ENCODE assay signal across 1 cellular context in the genomic region with DNA sequence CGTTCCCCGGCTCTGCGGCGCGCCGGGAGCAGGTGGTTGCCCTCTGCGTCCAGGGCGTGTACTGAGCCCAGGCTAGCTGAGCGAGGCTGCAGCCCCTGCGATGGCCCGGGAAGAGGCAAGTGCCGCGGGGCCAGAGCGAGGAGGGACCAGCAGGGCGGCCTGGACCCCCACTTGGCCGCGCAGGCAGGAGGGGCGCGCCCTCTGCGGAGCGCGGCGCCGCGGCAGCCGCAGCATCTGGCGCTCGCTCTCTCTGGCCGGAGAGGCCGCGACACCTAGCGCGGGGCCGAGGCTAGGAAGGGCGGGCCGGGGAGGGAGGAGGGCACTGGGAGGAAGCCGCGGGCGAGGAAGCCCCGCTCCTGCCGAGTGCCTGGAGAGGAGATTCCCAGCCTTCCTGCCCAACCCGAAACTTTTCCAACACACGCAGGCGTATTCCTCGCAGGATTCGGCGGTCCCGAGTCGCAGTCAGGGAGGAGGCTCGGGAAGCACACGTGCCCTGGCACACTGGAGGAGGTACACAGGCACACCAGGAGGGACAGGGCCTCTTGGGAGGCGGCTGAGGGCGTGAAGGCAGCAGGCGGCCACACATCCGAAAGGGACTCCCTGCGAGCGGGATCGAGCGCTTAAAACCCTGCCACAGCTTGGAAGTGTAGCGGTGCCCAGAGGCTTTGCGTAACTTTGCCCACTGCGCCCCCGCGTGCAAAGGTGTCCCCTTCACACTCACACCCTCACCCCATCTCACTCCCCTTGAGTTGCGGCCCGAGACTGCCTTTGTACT.
TF ChIP-seq lines count a peak whose summit lies in the region.

No MANE protein-coding gene starts in this region.

TF ChIP-seq in HEK293, 187 proteins besides CTCF, POLR2A, EP300 and RAD21 (continued from another document and continues in another):
- no peak for TF ChIP-seq ZBTB11 (tag by site-specific recombination; conservative IDR thresholded peaks at IDR 0.05; ENCODE audit: low read depth)
- TF ChIP-seq ZNF18 (tag by site-specific recombination; IDR thresholded peaks at IDR 0.05) = no peak
- no peak for TF ChIP-seq ZNF112 (tag by site-specific recombination; IDR thresholded peaks at IDR 0.05)
- TF ChIP-seq ZNF335 (tag by site-specific recombination; conservative IDR thresholded peaks at IDR 0.05) = peak; percentile 65
- no peak for TF ChIP-seq ZNF184 (tag by site-specific recombination; IDR thresholded peaks at IDR 0.05)
- TF ChIP-seq, protein P1, sequence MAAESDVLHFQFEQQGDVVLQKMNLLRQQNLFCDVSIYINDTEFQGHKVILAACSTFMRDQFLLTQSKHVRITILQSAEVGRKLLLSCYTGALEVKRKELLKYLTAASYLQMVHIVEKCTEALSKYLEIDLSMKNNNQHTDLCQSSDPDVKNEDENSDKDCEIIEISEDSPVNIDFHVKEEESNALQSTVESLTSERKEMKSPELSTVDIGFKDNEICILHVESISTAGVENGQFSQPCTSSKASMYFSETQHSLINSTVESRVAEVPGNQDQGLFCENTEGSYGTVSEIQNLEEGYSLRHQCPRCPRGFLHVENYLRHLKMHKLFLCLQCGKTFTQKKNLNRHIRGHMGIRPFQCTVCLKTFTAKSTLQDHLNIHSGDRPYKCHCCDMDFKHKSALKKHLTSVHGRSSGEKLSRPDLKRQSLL (tag by site-specific recombination; IDR thresholded peaks at IDR 0.05) = no peak
- TF ChIP-seq ZNF639 (tag by site-specific recombination; IDR thresholded peaks at IDR 0.05) = no peak
- no peak for TF ChIP-seq ZFP69B (tag by site-specific recombination; IDR thresholded peaks at IDR 0.05)
- TF ChIP-seq MZF1 (tag by site-specific recombination; IDR thresholded peaks at IDR 0.05; ENCODE audit: borderline replicate concordance) = no peak
- TF ChIP-seq SETDB1 (IDR thresholded peaks at IDR 0.05; ENCODE audit: insufficient read length, low read length) = no peak
- no peak for TF ChIP-seq ZNF211 (tag by site-specific recombination; IDR thresholded peaks at IDR 0.05; ENCODE audit: low read depth)
- TF ChIP-seq ZNF248 (tag by site-specific recombination; IDR thresholded peaks at IDR 0.05) = no peak
- TF ChIP-seq ZNF121 (tag by site-specific recombination; IDR thresholded peaks at IDR 0.05) = no peak
- no peak for TF ChIP-seq ZNF175 (tag by site-specific recombination; IDR thresholded peaks at IDR 0.05)
- TF ChIP-seq ZNF785 (tag by site-specific recombination; IDR thresholded peaks at IDR 0.05) = no peak
- no peak for TF ChIP-seq SALL2 (tag by site-specific recombination; IDR thresholded peaks at IDR 0.05; ENCODE audit: borderline replicate concordance)
- no peak for TF ChIP-seq ZNF510 (tag by site-specific recombination; IDR thresholded peaks at IDR 0.05; ENCODE audit: insufficient replicate concordance)
- TF ChIP-seq ZNF623 (tag by site-specific recombination; IDR thresholded peaks at IDR 0.05) = no peak
- TF ChIP-seq ZNF324 (tag by site-specific recombination; IDR thresholded peaks at IDR 0.05) = no peak
- TF ChIP-seq WT1 (tag by site-specific recombination; IDR thresholded peaks at IDR 0.05) = peak; percentile 66
- TF ChIP-seq, protein P2, sequence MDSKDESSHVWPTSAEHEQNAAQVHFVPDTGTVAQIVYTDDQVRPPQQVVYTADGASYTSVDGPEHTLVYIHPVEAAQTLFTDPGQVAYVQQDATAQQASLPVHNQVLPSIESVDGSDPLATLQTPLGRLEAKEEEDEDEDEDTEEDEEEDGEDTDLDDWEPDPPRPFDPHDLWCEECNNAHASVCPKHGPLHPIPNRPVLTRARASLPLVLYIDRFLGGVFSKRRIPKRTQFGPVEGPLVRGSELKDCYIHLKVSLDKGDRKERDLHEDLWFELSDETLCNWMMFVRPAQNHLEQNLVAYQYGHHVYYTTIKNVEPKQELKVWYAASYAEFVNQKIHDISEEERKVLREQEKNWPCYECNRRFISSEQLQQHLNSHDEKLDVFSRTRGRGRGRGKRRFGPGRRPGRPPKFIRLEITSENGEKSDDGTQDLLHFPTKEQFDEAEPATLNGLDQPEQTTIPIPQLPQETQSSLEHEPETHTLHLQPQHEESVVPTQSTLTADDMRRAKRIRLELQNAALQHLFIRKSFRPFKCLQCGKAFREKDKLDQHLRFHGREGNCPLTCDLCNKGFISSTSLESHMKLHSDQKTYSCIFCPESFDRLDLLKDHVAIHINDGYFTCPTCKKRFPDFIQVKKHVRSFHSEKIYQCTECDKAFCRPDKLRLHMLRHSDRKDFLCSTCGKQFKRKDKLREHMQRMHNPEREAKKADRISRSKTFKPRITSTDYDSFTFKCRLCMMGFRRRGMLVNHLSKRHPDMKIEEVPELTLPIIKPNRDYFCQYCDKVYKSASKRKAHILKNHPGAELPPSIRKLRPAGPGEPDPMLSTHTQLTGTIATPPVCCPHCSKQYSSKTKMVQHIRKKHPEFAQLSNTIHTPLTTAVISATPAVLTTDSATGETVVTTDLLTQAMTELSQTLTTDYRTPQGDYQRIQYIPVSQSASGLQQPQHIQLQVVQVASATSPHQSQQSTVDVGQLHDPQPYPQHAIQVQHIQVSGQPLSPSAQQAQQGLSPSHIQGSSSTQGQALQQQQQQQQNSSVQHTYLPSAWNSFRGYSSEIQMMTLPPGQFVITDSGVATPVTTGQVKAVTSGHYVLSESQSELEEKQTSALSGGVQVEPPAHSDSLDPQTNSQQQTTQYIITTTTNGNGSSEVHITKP (tag by site-specific recombination; IDR thresholded peaks at IDR 0.05) = no peak
- TF ChIP-seq ZNF830 (tag by site-specific recombination; IDR thresholded peaks at IDR 0.05; ENCODE audit: low read depth) = no peak
- TF ChIP-seq ZNF404 (tag by site-specific recombination; IDR thresholded peaks at IDR 0.05) = no peak
- TF ChIP-seq MYNN (tag by site-specific recombination; IDR thresholded peaks at IDR 0.05; ENCODE audit: borderline replicate concordance) = no peak
- TF ChIP-seq, protein P3, sequence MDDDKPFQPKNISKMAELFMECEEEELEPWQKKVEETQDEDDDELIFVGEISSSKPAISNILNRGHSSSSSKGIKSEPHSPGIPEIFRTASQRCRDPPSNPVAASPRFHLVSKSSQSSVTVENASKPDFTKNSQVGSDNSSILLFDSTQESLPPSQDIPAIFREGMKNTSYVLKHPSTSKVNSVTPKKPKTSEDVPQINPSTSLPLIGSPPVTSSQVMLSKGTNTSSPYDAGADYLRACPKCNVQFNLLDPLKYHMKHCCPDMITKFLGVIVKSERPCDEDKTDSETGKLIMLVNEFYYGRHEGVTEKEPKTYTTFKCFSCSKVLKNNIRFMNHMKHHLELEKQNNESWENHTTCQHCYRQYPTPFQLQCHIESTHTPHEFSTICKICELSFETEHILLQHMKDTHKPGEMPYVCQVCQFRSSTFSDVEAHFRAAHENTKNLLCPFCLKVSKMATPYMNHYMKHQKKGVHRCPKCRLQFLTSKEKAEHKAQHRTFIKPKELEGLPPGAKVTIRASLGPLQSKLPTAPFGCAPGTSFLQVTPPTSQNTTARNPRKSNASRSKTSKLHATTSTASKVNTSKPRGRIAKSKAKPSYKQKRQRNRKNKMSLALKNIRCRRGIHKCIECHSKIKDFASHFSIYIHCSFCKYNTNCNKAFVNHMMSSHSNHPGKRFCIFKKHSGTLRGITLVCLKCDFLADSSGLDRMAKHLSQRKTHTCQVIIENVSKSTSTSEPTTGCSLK (tag by site-specific recombination; IDR thresholded peaks at IDR 0.05) = no peak
- no peak for TF ChIP-seq ZNF626 (tag by site-specific recombination; IDR thresholded peaks at IDR 0.05)
- no peak for TF ChIP-seq ZSCAN23 (tag by site-specific recombination; IDR thresholded peaks at IDR 0.05)
- TF ChIP-seq ZNF558 (tag by site-specific recombination; IDR thresholded peaks at IDR 0.05) = no peak
- TF ChIP-seq ZNF670 (tag by site-specific recombination; IDR thresholded peaks at IDR 0.05; ENCODE audit: low read depth) = no peak
- no peak for TF ChIP-seq ZNF169 (tag by site-specific recombination; IDR thresholded peaks at IDR 0.05)
- TF ChIP-seq ZNF654 (tag by site-specific recombination; IDR thresholded peaks at IDR 0.05; ENCODE audit: low read depth) = no peak
- no peak for TF ChIP-seq ZNF366 (tag by site-specific recombination; conservative IDR thresholded peaks at IDR 0.05)
- no peak for TF ChIP-seq RBAK (tag by site-specific recombination; IDR thresholded peaks at IDR 0.05)
- no peak for TF ChIP-seq BCL11A (tag by site-specific recombination; IDR thresholded peaks at IDR 0.05; ENCODE audit: low read depth)
- no peak for TF ChIP-seq EGR2 (tag by site-specific recombination; IDR thresholded peaks at IDR 0.05; ENCODE audit: low read depth)
- peak; percentile 90 for TF ChIP-seq ZNF223 (tag by site-specific recombination; IDR thresholded peaks at IDR 0.05)
- TF ChIP-seq INSM2 (tag by site-specific recombination; IDR thresholded peaks at IDR 0.05) = no peak
- TF ChIP-seq ZNF548 (tag by site-specific recombination; IDR thresholded peaks at IDR 0.05) = no peak
- TF ChIP-seq, protein P4, sequence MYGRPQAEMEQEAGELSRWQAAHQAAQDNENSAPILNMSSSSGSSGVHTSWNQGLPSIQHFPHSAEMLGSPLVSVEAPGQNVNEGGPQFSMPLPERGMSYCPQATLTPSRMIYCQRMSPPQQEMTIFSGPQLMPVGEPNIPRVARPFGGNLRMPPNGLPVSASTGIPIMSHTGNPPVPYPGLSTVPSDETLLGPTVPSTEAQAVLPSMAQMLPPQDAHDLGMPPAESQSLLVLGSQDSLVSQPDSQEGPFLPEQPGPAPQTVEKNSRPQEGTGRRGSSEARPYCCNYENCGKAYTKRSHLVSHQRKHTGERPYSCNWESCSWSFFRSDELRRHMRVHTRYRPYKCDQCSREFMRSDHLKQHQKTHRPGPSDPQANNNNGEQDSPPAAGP (tag by site-specific recombination; IDR thresholded peaks at IDR 0.05) = peak; percentile 40; the same call in 1 of the 2 replicates
- peak; percentile 96 for TF ChIP-seq ZBTB26 (tag by site-specific recombination; optimal IDR thresholded peaks at IDR 0.05)
- TF ChIP-seq ZNF501 (tag by site-specific recombination; IDR thresholded peaks at IDR 0.05) = 0 out of 2 replicates have a peak, but pooled peaks have one; percentile 41
- TF ChIP-seq ZNF530 (tag by site-specific recombination; IDR thresholded peaks at IDR 0.05; ENCODE audit: low read depth) = no peak
- no peak for TF ChIP-seq ZNF768 (tag by site-specific recombination; IDR thresholded peaks at IDR 0.05)
- no peak for TF ChIP-seq ZNF24 (tag by site-specific recombination; IDR thresholded peaks at IDR 0.05)
- TF ChIP-seq MEIS1 (CRISPR knock-in tag; IDR thresholded peaks at IDR 0.05; ENCODE audit: borderline replicate concordance) = no peak
